In genomic region chr11:944711-945470, GRCh38 we compare ENCODE assay signal across 14 cellular contexts. TPM values are rescaled to one million over a fixed set of nuclear protein-coding genes. Genes with fewer than 3 reads are reported as not detected.
DNase-seq lines count a peak whose midpoint lies in the region; ATAC-seq and TF ChIP-seq lines count a peak whose summit lies in the region.
"Had no signal": no experiment of that assay in that cellular context is flagged by ENCODE, and none has a peak within 500 bp of the region (broad histone marks: within the 10 kb centered on the region; RNA-seq: fewer than 3 reads in every experiment).

No MANE protein-coding gene starts in this region.

- H4K91ac ChIP-seq in H9 (ENCODE audit: insufficient read length, low read depth, low read length), result no peak overlapping the region
- no peak overlapping the region for H4K91ac ChIP-seq in neuronal stem cell (ENCODE audit: low read depth, low read length, poor library complexity)

- H3K56ac ChIP-seq in H9 (ENCODE audit: insufficient read length, low read depth, low read length), result no peak overlapping the region

- H3K27me3 ChIP-seq in H9 (ENCODE audit: insufficient read depth, low read length) (no peaks in the 10 kb centered on the region), neuronal stem cell (ENCODE audit: control insufficient read depth in 3 of 3, insufficient read depth in 3 of 3, low read depth in 1 of 3, low read length in 3 of 3) (no peaks in the 10 kb centered on the region), BE2C (no peaks in the 10 kb centered on the region)

- peak overlapping the region; percentile 87 for H3K18ac ChIP-seq in H9 (ENCODE audit: insufficient read length, low read depth, low read length)
- peak overlapping the region; percentile 96 for H3K18ac ChIP-seq in neuronal stem cell (ENCODE audit: low read length)

- H3T11ph ChIP-seq in H9 (ENCODE audit: low read length), result no peak overlapping the region

- peaks cover 4 to 30% of the 10 kb centered on the region in 2 donors for H3K36me3 ChIP-seq in neuronal stem cell (replicated peaks in 1 of 2; ENCODE audit: control insufficient read depth in 2 of 2, insufficient read depth in 2 of 2, low read length in 2 of 2)
- peaks cover 10% of the 10 kb centered on the region; the same call in 1 of the 2 replicates for H3K36me3 ChIP-seq in BE2C

- no peak overlapping the region for H2AK5ac ChIP-seq in H9 (ENCODE audit: insufficient read length, low read length)
- H2AK5ac ChIP-seq in neuronal stem cell (ENCODE audit: low read depth, low read length), result peak overlapping the region; percentile 24

- H3K9ac ChIP-seq in H9 (ENCODE audit: extremely low read depth, insufficient read length, low read length) (no peak overlapping the region), neuronal stem cell (ENCODE audit: low read depth, low read length, poor library complexity) (peak overlapping the region; percentile 56)

- peaks cover 3 to 10% of the 10 kb centered on the region in 2 experiments; a peak in 4 of 5 replicates for H3K9me3 Mint-ChIP-seq in H9
- peaks cover 10% of the 10 kb centered on the region for H3K9me3 Mint-ChIP-seq in activated naive CD8-positive, alpha-beta T cell treated with anti-CD3 and anti-CD28 coated beads, Interleukin-2, amount 10 ng/mL, durations not matched to agents 7 days and 5 days
- H3K9me3 Mint-ChIP-seq in activated naive CD4-positive, alpha-beta T cell treated with anti-CD3 and anti-CD28 coated beads, Interleukin-2, amount 10 ng/mL, durations not matched to agents 7 days and 5 days, result peaks cover 11% of the 10 kb centered on the region

- H3K4me1 ChIP-seq in H9 (ENCODE audit: insufficient read depth, low read length) (peaks cover 17% of the 10 kb centered on the region; the same call in 1 of the 2 replicates), neuronal stem cell (ENCODE audit: control insufficient read depth in 2 of 2, insufficient read depth in 1 of 2, low read depth in 1 of 2, low read length in 2 of 2) (peaks cover 38 to 52% of the 10 kb centered on the region in 2 donors), BE2C (no peaks in the 10 kb centered on the region)

- H3K4ac ChIP-seq in H9 (ENCODE audit: low read depth, low read length) (no peak overlapping the region), neuronal stem cell (ENCODE audit: low read length) (no peak overlapping the region)

- no peaks in the 10 kb centered on the region for H3K27me3 Mint-ChIP-seq in H9 (ENCODE audit: low read depth)
- no peaks in the 10 kb centered on the region for H3K27me3 Mint-ChIP-seq in activated naive CD8-positive, alpha-beta T cell treated with anti-CD3 and anti-CD28 coated beads, Interleukin-2, amount 10 ng/mL, durations not matched to agents 7 days and 5 days
- H3K27me3 Mint-ChIP-seq in activated naive CD4-positive, alpha-beta T cell treated with anti-CD3 and anti-CD28 coated beads, Interleukin-2, amount 10 ng/mL, durations not matched to agents 7 days and 5 days, result no peaks in the 10 kb centered on the region

- no CpG with 5 or more reads among the region's 13 CpGs for WGBS in H9 (ENCODE audit: extremely low coverage, insufficient read length, low lambda C conversion rate)
- no CpG with 5 or more reads among the region's 13 CpGs for WGBS in neuronal stem cell (ENCODE audit: extremely low coverage in 2 of 2, insufficient read length in 2 of 2, insufficient replicate concordance in 1 of 2), 2 donors

- ATAC-seq in activated naive CD8-positive, alpha-beta T cell treated with anti-CD3 and anti-CD28 coated beads, Interleukin-2, amount 10 ng/mL, durations not matched to agents 7 days and 5 days (ENCODE audit: low read depth), result no peak
- ATAC-seq in GM18502 (IDR thresholded peaks at IDR 0.05; ENCODE audit: poor library complexity, unreplicated experiment), result no peak

- H3K4me1 Mint-ChIP-seq in H9, result peaks cover 68 to 76% of the 10 kb centered on the region in 2 experiments
- H3K4me1 Mint-ChIP-seq in activated naive CD8-positive, alpha-beta T cell treated with anti-CD3 and anti-CD28 coated beads, Interleukin-2, amount 10 ng/mL, durations not matched to agents 7 days and 5 days, result peaks cover 10% of the 10 kb centered on the region
- peaks cover 13% of the 10 kb centered on the region for H3K4me1 Mint-ChIP-seq in activated naive CD4-positive, alpha-beta T cell treated with anti-CD3 and anti-CD28 coated beads, Interleukin-2, amount 10 ng/mL, durations not matched to agents 7 days and 5 days

- H2BK12ac ChIP-seq in H9 (ENCODE audit: insufficient read length, low read depth, low read length), result no peak overlapping the region
- H2BK12ac ChIP-seq in neuronal stem cell (ENCODE audit: low read length), result no peak overlapping the region

- H3K9me3 ChIP-seq in H9 (ENCODE audit: control insufficient read depth, low read depth, low read length) (no peaks in the 10 kb centered on the region), neuronal stem cell (replicated peaks in 1 of 2; ENCODE audit: control insufficient read depth in 2 of 2, insufficient read depth in 1 of 2, low read depth in 1 of 2, low read length in 2 of 2) (peaks cover 0 to 19% of the 10 kb centered on the region in 2 donors), BE2C (no peaks in the 10 kb centered on the region)

- H4K20me1 ChIP-seq in H9 (ENCODE audit: control insufficient read depth, insufficient read depth, insufficient read length), result no peaks in the 10 kb centered on the region

- DNase-seq in H9 (peak; percentile 89), fibroblast of villous mesenchyme (ENCODE audit: low read depth) (peak; percentile 41), neuronal stem cell (ENCODE audit: low spot score) (peak; percentile 71), cortex of kidney (lab: John Stamatoyannopoulos, UW) (no peak), BE2C (no peak)
- no peak for DNase-seq in activated naive CD8-positive, alpha-beta T cell treated with anti-CD3 and anti-CD28 coated beads, Interleukin-2, amount 10 ng/mL, durations not matched to agents 7 days and 5 days
- DNase-seq in activated naive CD4-positive, alpha-beta T cell treated with anti-CD3 and anti-CD28 coated beads, Interleukin-2, amount 10 ng/mL, durations not matched to agents 7 days and 5 days, result no peak
- DNase-seq: activated T-cell treated with anti-CD3 and anti-CD28 coated beads, Interleukin-2, amount 50 U/mL, for 48 hours; DND-41; effector CD4-positive, alpha-beta T cell; KBM-7; NCI-H2171 treated with DMSO at 0.1 percent for 48 hours; RPMI8226 had no signal

- H3K23ac ChIP-seq in H9 (ENCODE audit: insufficient read length, low read depth, low read length), result no peak overlapping the region
- H3K23ac ChIP-seq in neuronal stem cell (ENCODE audit: low read depth, low read length, poor library complexity), result peak overlapping the region; percentile 58

- no peak overlapping the region for H3K4me3 ChIP-seq in fibroblast of villous mesenchyme (ENCODE audit: low read depth, low read length)
- H3K4me3 ChIP-seq in neuronal stem cell (ENCODE audit: low read length in 2 of 2), result no peak overlapping the region
- no peak overlapping the region for H3K4me3 ChIP-seq in BE2C (ENCODE audit: low read depth, low read length)

- H3K27ac Mint-ChIP-seq in H9, result peak overlapping the region; percentile 97 to 99 (median 99)
- peak overlapping the region; percentile 31 for H3K27ac Mint-ChIP-seq in activated naive CD8-positive, alpha-beta T cell treated with anti-CD3 and anti-CD28 coated beads, Interleukin-2, amount 10 ng/mL, durations not matched to agents 7 days and 5 days
- H3K27ac Mint-ChIP-seq in activated naive CD4-positive, alpha-beta T cell treated with anti-CD3 and anti-CD28 coated beads, Interleukin-2, amount 10 ng/mL, durations not matched to agents 7 days and 5 days, result no peak overlapping the region

- H2BK20ac ChIP-seq in H9 (ENCODE audit: low read depth, low read length, poor library complexity, severe bottlenecking), result no peak overlapping the region

- TF ChIP-seq CTCF in H9 (conservative IDR thresholded peaks at IDR 0.05) (peak; percentile 42; the same call in 2 of the 3 replicates), fibroblast of villous mesenchyme (IDR thresholded peaks at IDR 0.05; ENCODE audit: insufficient read depth, low read depth, low read length) (peak; percentile 15), BE2C (IDR thresholded peaks at IDR 0.05; ENCODE audit: low read depth, low read length) (no peak)

- H4K5ac ChIP-seq in H9 (ENCODE audit: insufficient read length, low read depth, low read length), result no peak overlapping the region

- H3K14ac ChIP-seq in H9 (ENCODE audit: insufficient read depth, low read length) (0 out of 2 replicates have a peak overlapping the region, but pooled peaks have one; percentile 33), neuronal stem cell (ENCODE audit: low read length) (peak overlapping the region; percentile 84)

- H2AFZ ChIP-seq in H9 (ENCODE audit: low read length) (no peak overlapping the region), neuronal stem cell (ENCODE audit: low read length) (no peak overlapping the region)

- no peaks in the 10 kb centered on the region for H3K23me2 ChIP-seq in H9 (ENCODE audit: insufficient read length, low read depth, low read length, poor library complexity, severe bottlenecking)

- H3K79me1 ChIP-seq in H9 (ENCODE audit: insufficient read depth, low read depth, low read length, poor library complexity, severe bottlenecking), result peaks cover 3% of the 10 kb centered on the region
- H3K79me1 ChIP-seq in neuronal stem cell (ENCODE audit: low read depth, low read length), result peaks cover 3% of the 10 kb centered on the region

- H2BK120ac ChIP-seq in H9 (ENCODE audit: low read depth, low read length, poor library complexity, severe bottlenecking) (no peak overlapping the region), neuronal stem cell (ENCODE audit: low read depth, low read length) (no peak overlapping the region)

- H2BK5ac ChIP-seq in H9 (ENCODE audit: insufficient read length, low read length) (no peak overlapping the region), neuronal stem cell (ENCODE audit: low read length) (peak overlapping the region; percentile 44)

- H3K4me2 ChIP-seq in H9 (ENCODE audit: insufficient read depth, insufficient read length, low read length) (peak overlapping the region; percentile 40), neuronal stem cell (ENCODE audit: insufficient read depth, low read length, poor library complexity, severe bottlenecking) (peak overlapping the region; percentile 31)

- H4K8ac ChIP-seq in H9 (replicated peaks; ENCODE audit: insufficient read length, low read depth, low read length), result no peak overlapping the region
- H4K8ac ChIP-seq in neuronal stem cell (ENCODE audit: low read depth, low read length), result no peak overlapping the region

- H3K36me3 Mint-ChIP-seq in H9 (ENCODE audit: insufficient read depth in 1 of 3, low read depth in 3 of 3), result peaks cover 10 to 29% (median 18%) of the 10 kb centered on the region in 3 experiments
- H3K36me3 Mint-ChIP-seq in activated naive CD8-positive, alpha-beta T cell treated with anti-CD3 and anti-CD28 coated beads, Interleukin-2, amount 10 ng/mL, durations not matched to agents 7 days and 5 days, result peaks cover 41% of the 10 kb centered on the region
- H3K36me3 Mint-ChIP-seq in activated naive CD4-positive, alpha-beta T cell treated with anti-CD3 and anti-CD28 coated beads, Interleukin-2, amount 10 ng/mL, durations not matched to agents 7 days and 5 days, result peaks cover 43% of the 10 kb centered on the region

- H2BK15ac ChIP-seq in H9 (ENCODE audit: low read depth, low read length) (no peak overlapping the region), neuronal stem cell (ENCODE audit: low read length) (peak overlapping the region; percentile 14)

- POLR2A ChIA-PET in activated naive CD8-positive, alpha-beta T cell treated with anti-CD3 and anti-CD28 coated beads, Interleukin-2, amount 10 ng/mL, durations not matched to agents 7 days and 5 days (lab: Charles Lee), result no interaction called here

- H3K79me2 ChIP-seq in H9 (ENCODE audit: insufficient read depth, low read length), result peaks cover 5% of the 10 kb centered on the region; the same call in 1 of the 2 replicates

- peak overlapping the region; percentile 60 to 74 for H3K4me3 Mint-ChIP-seq in H9
- no peak overlapping the region for H3K4me3 Mint-ChIP-seq in activated naive CD8-positive, alpha-beta T cell treated with anti-CD3 and anti-CD28 coated beads, Interleukin-2, amount 10 ng/mL, durations not matched to agents 7 days and 5 days
- H3K4me3 Mint-ChIP-seq in activated naive CD4-positive, alpha-beta T cell treated with anti-CD3 and anti-CD28 coated beads, Interleukin-2, amount 10 ng/mL, durations not matched to agents 7 days and 5 days, result no peak overlapping the region

- CTCF ChIA-PET in activated naive CD4-positive, alpha-beta T cell treated with anti-CD3 and anti-CD28 coated beads, Interleukin-2, amount 10 ng/mL, durations not matched to agents 7 days and 5 days (lab: Charles Lee), result interaction anchor here (1.6 kb wide), 1 partner anchor 12 kb away, joined by 3 read pairs; no protein-coding TSS in a partner anchor

- H3K27ac ChIP-seq in H9 (ENCODE audit: insufficient read length, low read depth, low read length), result peak overlapping the region; percentile 47
- peak overlapping the region; percentile 98 for H3K27ac ChIP-seq in neuronal stem cell (replicated peaks; ENCODE audit: low read length)

RNA-seq across cellular contexts. Expression of gene AP2A2, which starts 19.2 kb away (rescaled TPM):
- total RNA-seq in H9 (2021), result 51.7 and 53.7 TPM in 2 replicates
- total RNA-seq in activated naive CD8-positive, alpha-beta T cell treated with anti-CD3 and anti-CD28 coated beads, Interleukin-2, amount 10 ng/mL, durations not matched to agents 7 days and 5 days, result 10 to 100 TPM; 49.1 to 52.1 TPM
- 45.7 and 53.5 TPM in 2 replicates for total RNA-seq in fibroblast of villous mesenchyme
- 49.2 TPM for polyA plus RNA-seq in neuronal stem cell (2013, experiment 1 of 2)
- polyA plus RNA-seq in neuronal stem cell (2013, experiment 2 of 2), result 52.4 TPM
- 130 TPM for polyA plus RNA-seq in BE2C (2012; ENCODE audit: insufficient read depth, insufficient read length, low read depth)

RNA-seq across cellular contexts. Expression of gene CHID1, which starts 34.3 kb away (rescaled TPM):
- 87.2 and 89.4 TPM in 2 replicates for total RNA-seq in H9 (2021)
- total RNA-seq in activated naive CD8-positive, alpha-beta T cell treated with anti-CD3 and anti-CD28 coated beads, Interleukin-2, amount 10 ng/mL, durations not matched to agents 7 days and 5 days, result 10 to 100 TPM; 39.7 to 47.9 TPM
- 42.2 and 42.3 TPM in 2 replicates for total RNA-seq in fibroblast of villous mesenchyme
- polyA plus RNA-seq in neuronal stem cell (2013, experiment 1 of 2), result 42.0 TPM
- 43.9 TPM for polyA plus RNA-seq in neuronal stem cell (2013, experiment 2 of 2)
- 127 TPM for polyA plus RNA-seq in BE2C (2012; ENCODE audit: insufficient read depth, insufficient read length, low read depth)

Comparison
In these comparisons a context has a peak if more than half of its experiments do, and no peak if none do; other contexts are left out.
1. DNase-seq: peak in H9 (single experiment), fibroblast of villous mesenchyme (single experiment) and neuronal stem cell (single experiment); none in activated naive CD8-positive, alpha-beta T cell treated with anti-CD3 and anti-CD28 coated beads, Interleukin-2, amount 10 ng/mL, durations not matched to agents 7 days and 5 days (single experiment), cortex of kidney (single experiment), activated naive CD4-positive, alpha-beta T cell treated with anti-CD3 and anti-CD28 coated beads, Interleukin-2, amount 10 ng/mL, durations not matched to agents 7 days and 5 days (single experiment) and BE2C (single experiment).
2. H3K4me3 Mint-ChIP-seq: peak in H9 (2 of 2); none in activated naive CD8-positive, alpha-beta T cell treated with anti-CD3 and anti-CD28 coated beads, Interleukin-2, amount 10 ng/mL, durations not matched to agents 7 days and 5 days (single experiment) and activated naive CD4-positive, alpha-beta T cell treated with anti-CD3 and anti-CD28 coated beads, Interleukin-2, amount 10 ng/mL, durations not matched to agents 7 days and 5 days (single experiment).